ENCODE assay signal across 9 cellular contexts in genomic region chr4:80302616-80303223, GRCh38. TPM values are rescaled to one million over a fixed set of nuclear protein-coding genes. Genes with fewer than 3 reads are reported as not detected.
"Had no signal": no experiment of that assay in that cellular context is flagged by ENCODE, and none has a peak within 500 bp of the region (broad histone marks: within the 10 kb centered on the region; RNA-seq: fewer than 3 reads in every experiment).

No MANE protein-coding gene starts in this region.

- H3K27ac Mint-ChIP-seq: GM23338, H9 had no signal

- H3K36me3 ChIP-seq: HAP-1 had no signal

- H3K9me3 ChIP-seq: HAP-1 had no signal

- H3K27ac ChIP-seq: GM23248 had no signal

- DNase-seq: GM23248, GOT3, H7, H9, HCEC 1CT, HFFc6 had no signal

- H3K4me3 Mint-ChIP-seq: GM23338, H9, HFFc6 had no signal

- H2AFZ ChIP-seq: GM23248, GM23338 had no signal

- H3K4me3 ChIP-seq: GM23248, GM23338, HAP-1 had no signal

- H3K4me2 ChIP-seq: GM23338 had no signal

- H3K9ac ChIP-seq: GM23248 had no signal

RNA-seq across cellular contexts. Expression of gene CFAP299, which starts 32.8 kb away (rescaled TPM):
- total RNA-seq: GM23338, H1, H7, H9 had no signal
- polyA plus RNA-seq: GM23338, H1 had no signal

RNA-seq across cellular contexts. Expression of gene FGF5, which starts 36.3 kb away (rescaled TPM):
- total RNA-seq: GM23338, H1, H7, H9 had no signal
- polyA plus RNA-seq: GM23338, H1 had no signal
